1 cellular context compared by ENCODE assay signal in the genomic region with DNA sequence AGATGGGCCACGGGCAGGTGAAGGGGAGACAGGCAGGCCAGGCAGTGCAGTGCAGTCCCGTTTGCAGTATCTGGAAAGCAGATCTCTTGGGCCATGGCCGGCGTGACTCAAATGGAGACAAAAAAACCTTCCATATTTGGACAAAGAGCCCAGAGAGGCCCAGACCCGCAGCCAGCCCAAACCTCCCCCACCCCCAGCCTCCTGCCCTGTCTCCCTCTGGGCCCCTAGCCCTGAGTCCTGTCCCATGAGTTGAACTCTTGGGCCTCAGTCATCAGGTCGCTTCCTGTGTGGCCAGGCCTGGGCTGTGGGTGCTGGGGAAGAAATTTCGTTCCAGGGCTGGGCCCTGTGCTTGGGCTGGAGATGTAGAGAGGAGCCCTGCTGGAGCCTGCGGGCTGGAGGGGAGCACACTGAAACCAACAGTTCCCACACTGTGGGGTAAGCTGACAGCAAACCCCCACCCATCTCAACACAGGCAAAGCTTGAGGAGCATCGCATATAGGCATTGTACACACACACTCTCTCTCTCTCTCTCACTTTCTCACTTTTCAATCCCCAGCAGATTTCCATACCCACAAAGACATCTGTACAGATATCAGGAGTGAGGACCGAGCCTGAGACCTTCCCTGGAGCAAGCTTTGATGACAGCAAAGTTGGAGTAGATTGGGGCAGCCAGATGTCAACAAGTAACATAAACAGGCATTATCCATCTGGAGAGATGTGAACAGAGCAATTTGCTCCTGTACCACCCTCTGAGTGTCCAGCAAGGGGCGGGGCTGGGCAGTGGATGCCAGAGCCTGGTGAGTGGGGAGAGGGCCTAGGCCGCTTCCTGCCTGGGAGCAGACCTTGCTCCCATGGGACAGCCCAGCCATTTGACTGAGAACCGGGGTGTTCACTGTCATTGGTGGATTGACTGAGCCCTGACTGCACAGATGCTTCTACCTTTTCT.
TF ChIP-seq lines count a peak whose summit lies in the region.

No MANE protein-coding gene starts in this region.

TF ChIP-seq in GM12878, 131 proteins besides CTCF, POLR2A, EP300 and RAD21 (continues in another document):
- TF ChIP-seq NR2C1 (IDR thresholded peaks at IDR 0.05) (no peak), NFYA (IDR thresholded peaks at IDR 0.05; ENCODE audit: borderline replicate concordance, low read depth, low read length) (no peak), CREM (IDR thresholded peaks at IDR 0.05; ENCODE audit: low read depth) (peak; percentile 77), BHLHE40 (IDR thresholded peaks at IDR 0.05; ENCODE audit: borderline replicate concordance in 1 of 2, low read depth in 2 of 2, low read length in 1 of 2) (peak in 1 of 2 experiments; percentile 46; a peak in 2 of 4 replicates), HDAC6 (IDR thresholded peaks at IDR 0.05; ENCODE audit: unreplicated experiment) (no peak), TCF3 (IDR thresholded peaks at IDR 0.05; ENCODE audit: borderline replicate concordance, insufficient read depth, low read depth, low read length) (0 out of 2 replicates have a peak, but pooled peaks have one; percentile 46), DPF2 (IDR thresholded peaks at IDR 0.05) (peak; percentile 61; the same call in 1 of the 2 replicates), KDM1A (IDR thresholded peaks at IDR 0.05; ENCODE audit: borderline replicate concordance) (no peak), IRF4 (IDR thresholded peaks at IDR 0.05; ENCODE audit: low read depth, low read length) (peak; percentile 20), CBFB (IDR thresholded peaks at IDR 0.05; ENCODE audit: low read depth) (peak; percentile 65; the same call in 1 of the 2 replicates), BCL11A (IDR thresholded peaks at IDR 0.05; ENCODE audit: low read depth, low read length) (peak; percentile 31; the same call in 1 of the 2 replicates), KLF5 (IDR thresholded peaks at IDR 0.05; ENCODE audit: partially characterized antibody) (no peak), YY1 (IDR thresholded peaks at IDR 0.05; ENCODE audit: low read depth, low read length) (peak; percentile 84), ZNF384 (IDR thresholded peaks at IDR 0.05; ENCODE audit: borderline replicate concordance, low read depth, low read length) (no peak), PML (IDR thresholded peaks at IDR 0.05; ENCODE audit: low read length) (0 out of 2 replicates have a peak, but pooled peaks have one; percentile 57), NR2F1 (conservative IDR thresholded peaks at IDR 0.05) (peak; percentile 58), IKZF1 (conservative IDR thresholded peaks at IDR 0.05) (peak; percentile 82), TAF1 (IDR thresholded peaks at IDR 0.05; ENCODE audit: borderline replicate concordance, low read depth, low read length) (peak; percentile 52; the same call in 1 of the 2 replicates), MTA3 (IDR thresholded peaks at IDR 0.05; ENCODE audit: borderline replicate concordance, low read length) (0 out of 2 replicates have a peak, but pooled peaks have one; percentile 21), KAT2A (conservative IDR thresholded peaks at IDR 0.05; ENCODE audit: control insufficient read depth, low read depth, low read length) (no peak), ETV6 (conservative IDR thresholded peaks at IDR 0.05 in 1 of 2, IDR thresholded peaks at IDR 0.05 in 1 of 2; ENCODE audit: borderline replicate concordance in 1 of 2, low read depth in 1 of 2) (peak in 1 of 2 experiments; percentile 37; a peak in 1 of 4 replicates), JUND (IDR thresholded peaks at IDR 0.05; ENCODE audit: low read depth, low read length) (peak; percentile 75), MEF2A (IDR thresholded peaks at IDR 0.05; ENCODE audit: insufficient read depth, low read depth, low read length) (0 out of 2 replicates have a peak, but pooled peaks have one; percentile 18), SMARCA5 (IDR thresholded peaks at IDR 0.05) (peak; percentile 30; the same call in 1 of the 2 replicates), SP1 (IDR thresholded peaks at IDR 0.05; ENCODE audit: low read depth, low read length) (peak; percentile 82), TCF7 (IDR thresholded peaks at IDR 0.05; ENCODE audit: borderline replicate concordance) (no peak), RCOR1 (conservative IDR thresholded peaks at IDR 0.05; ENCODE audit: low read depth, low read length) (0 out of 2 replicates have a peak, but pooled peaks have one; percentile 45), RUNX3 (IDR thresholded peaks at IDR 0.05; ENCODE audit: low read length) (peak; percentile 71), CHD2 (IDR thresholded peaks at IDR 0.05; ENCODE audit: borderline replicate concordance, low read depth, low read length) (0 out of 2 replicates have a peak, but pooled peaks have one; percentile 30), STAT1 (conservative IDR thresholded peaks at IDR 0.05) (no peak), NR2C2 (IDR thresholded peaks at IDR 0.05; ENCODE audit: borderline replicate concordance, control insufficient read depth, insufficient read length, low read depth) (no peak), JUNB (IDR thresholded peaks at IDR 0.05) (peak; percentile 88), EED (IDR thresholded peaks at IDR 0.05; ENCODE audit: low read depth) (peak; percentile 76), SMC3 (IDR thresholded peaks at IDR 0.05; ENCODE audit: borderline replicate concordance, low read length) (peak; percentile 11; the same call in 1 of the 2 replicates), EGR1 (IDR thresholded peaks at IDR 0.05; ENCODE audit: borderline replicate concordance in 1 of 2, low read depth in 2 of 2, low read length in 2 of 2) (0 out of 3 replicates have a peak, but pooled peaks of 1 of the 2 experiments have one; percentile 40), POU2F2 (IDR thresholded peaks at IDR 0.05; ENCODE audit: borderline replicate concordance, low read depth, low read length) (peak; percentile 52; the same call in 2 of the 3 replicates), TCF12 (IDR thresholded peaks at IDR 0.05; ENCODE audit: low read depth, low read length) (peak; percentile 43), NBN (IDR thresholded peaks at IDR 0.05) (0 out of 2 replicates have a peak, but pooled peaks have one; percentile 35), RFX5 (IDR thresholded peaks at IDR 0.05; ENCODE audit: low read depth, low read length) (no peak), IKZF2 (IDR thresholded peaks at IDR 0.05) (peak; percentile 64 to 66; a peak in 3 of 4 replicates)
- TF ChIP-seq, protein P1, sequence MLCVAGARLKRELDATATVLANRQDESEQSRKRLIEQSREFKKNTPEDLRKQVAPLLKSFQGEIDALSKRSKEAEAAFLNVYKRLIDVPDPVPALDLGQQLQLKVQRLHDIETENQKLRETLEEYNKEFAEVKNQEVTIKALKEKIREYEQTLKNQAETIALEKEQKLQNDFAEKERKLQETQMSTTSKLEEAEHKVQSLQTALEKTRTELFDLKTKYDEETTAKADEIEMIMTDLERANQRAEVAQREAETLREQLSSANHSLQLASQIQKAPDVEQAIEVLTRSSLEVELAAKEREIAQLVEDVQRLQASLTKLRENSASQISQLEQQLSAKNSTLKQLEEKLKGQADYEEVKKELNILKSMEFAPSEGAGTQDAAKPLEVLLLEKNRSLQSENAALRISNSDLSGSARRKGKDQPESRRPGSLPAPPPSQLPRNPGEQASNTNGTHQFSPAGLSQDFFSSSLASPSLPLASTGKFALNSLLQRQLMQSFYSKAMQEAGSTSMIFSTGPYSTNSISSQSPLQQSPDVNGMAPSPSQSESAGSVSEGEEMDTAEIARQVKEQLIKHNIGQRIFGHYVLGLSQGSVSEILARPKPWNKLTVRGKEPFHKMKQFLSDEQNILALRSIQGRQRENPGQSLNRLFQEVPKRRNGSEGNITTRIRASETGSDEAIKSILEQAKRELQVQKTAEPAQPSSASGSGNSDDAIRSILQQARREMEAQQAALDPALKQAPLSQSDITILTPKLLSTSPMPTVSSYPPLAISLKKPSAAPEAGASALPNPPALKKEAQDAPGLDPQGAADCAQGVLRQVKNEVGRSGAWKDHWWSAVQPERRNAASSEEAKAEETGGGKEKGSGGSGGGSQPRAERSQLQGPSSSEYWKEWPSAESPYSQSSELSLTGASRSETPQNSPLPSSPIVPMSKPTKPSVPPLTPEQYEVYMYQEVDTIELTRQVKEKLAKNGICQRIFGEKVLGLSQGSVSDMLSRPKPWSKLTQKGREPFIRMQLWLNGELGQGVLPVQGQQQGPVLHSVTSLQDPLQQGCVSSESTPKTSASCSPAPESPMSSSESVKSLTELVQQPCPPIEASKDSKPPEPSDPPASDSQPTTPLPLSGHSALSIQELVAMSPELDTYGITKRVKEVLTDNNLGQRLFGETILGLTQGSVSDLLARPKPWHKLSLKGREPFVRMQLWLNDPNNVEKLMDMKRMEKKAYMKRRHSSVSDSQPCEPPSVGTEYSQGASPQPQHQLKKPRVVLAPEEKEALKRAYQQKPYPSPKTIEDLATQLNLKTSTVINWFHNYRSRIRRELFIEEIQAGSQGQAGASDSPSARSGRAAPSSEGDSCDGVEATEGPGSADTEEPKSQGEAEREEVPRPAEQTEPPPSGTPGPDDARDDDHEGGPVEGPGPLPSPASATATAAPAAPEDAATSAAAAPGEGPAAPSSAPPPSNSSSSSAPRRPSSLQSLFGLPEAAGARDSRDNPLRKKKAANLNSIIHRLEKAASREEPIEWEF (IDR thresholded peaks at IDR 0.05; ENCODE audit: insufficient replicate concordance, low read depth, low read length) = peak; percentile 22
- TF ChIP-seq, protein P2, sequence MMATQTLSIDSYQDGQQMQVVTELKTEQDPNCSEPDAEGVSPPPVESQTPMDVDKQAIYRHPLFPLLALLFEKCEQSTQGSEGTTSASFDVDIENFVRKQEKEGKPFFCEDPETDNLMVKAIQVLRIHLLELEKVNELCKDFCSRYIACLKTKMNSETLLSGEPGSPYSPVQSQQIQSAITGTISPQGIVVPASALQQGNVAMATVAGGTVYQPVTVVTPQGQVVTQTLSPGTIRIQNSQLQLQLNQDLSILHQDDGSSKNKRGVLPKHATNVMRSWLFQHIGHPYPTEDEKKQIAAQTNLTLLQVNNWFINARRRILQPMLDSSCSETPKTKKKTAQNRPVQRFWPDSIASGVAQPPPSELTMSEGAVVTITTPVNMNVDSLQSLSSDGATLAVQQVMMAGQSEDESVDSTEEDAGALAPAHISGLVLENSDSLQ (IDR thresholded peaks at IDR 0.05) = no peak
- TF ChIP-seq, protein P3, sequence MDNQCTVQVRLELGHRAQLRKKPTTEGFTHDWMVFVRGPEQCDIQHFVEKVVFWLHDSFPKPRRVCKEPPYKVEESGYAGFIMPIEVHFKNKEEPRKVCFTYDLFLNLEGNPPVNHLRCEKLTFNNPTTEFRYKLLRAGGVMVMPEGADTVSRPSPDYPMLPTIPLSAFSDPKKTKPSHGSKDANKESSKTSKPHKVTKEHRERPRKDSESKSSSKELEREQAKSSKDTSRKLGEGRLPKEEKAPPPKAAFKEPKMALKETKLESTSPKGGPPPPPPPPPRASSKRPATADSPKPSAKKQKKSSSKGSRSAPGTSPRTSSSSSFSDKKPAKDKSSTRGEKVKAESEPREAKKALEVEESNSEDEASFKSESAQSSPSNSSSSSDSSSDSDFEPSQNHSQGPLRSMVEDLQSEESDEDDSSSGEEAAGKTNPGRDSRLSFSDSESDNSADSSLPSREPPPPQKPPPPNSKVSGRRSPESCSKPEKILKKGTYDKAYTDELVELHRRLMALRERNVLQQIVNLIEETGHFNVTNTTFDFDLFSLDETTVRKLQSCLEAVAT (IDR thresholded peaks at IDR 0.05) = peak; percentile 57; the same call in 1 of the 2 replicates
- TF ChIP-seq, protein P4, sequence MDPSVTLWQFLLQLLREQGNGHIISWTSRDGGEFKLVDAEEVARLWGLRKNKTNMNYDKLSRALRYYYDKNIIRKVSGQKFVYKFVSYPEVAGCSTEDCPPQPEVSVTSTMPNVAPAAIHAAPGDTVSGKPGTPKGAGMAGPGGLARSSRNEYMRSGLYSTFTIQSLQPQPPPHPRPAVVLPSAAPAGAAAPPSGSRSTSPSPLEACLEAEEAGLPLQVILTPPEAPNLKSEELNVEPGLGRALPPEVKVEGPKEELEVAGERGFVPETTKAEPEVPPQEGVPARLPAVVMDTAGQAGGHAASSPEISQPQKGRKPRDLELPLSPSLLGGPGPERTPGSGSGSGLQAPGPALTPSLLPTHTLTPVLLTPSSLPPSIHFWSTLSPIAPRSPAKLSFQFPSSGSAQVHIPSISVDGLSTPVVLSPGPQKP (IDR thresholded peaks at IDR 0.05; ENCODE audit: low read depth, low read length) = no peak
- TF ChIP-seq, protein P5, sequence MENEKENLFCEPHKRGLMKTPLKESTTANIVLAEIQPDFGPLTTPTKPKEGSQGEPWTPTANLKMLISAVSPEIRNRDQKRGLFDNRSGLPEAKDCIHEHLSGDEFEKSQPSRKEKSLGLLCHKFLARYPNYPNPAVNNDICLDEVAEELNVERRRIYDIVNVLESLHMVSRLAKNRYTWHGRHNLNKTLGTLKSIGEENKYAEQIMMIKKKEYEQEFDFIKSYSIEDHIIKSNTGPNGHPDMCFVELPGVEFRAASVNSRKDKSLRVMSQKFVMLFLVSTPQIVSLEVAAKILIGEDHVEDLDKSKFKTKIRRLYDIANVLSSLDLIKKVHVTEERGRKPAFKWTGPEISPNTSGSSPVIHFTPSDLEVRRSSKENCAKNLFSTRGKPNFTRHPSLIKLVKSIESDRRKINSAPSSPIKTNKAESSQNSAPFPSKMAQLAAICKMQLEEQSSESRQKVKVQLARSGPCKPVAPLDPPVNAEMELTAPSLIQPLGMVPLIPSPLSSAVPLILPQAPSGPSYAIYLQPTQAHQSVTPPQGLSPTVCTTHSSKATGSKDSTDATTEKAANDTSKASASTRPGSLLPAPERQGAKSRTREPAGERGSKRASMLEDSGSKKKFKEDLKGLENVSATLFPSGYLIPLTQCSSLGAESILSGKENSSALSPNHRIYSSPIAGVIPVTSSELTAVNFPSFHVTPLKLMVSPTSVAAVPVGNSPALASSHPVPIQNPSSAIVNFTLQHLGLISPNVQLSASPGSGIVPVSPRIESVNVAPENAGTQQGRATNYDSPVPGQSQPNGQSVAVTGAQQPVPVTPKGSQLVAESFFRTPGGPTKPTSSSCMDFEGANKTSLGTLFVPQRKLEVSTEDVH (IDR thresholded peaks at IDR 0.05; ENCODE audit: low read depth, partially characterized antibody) = no peak
- TF ChIP-seq, protein P6, sequence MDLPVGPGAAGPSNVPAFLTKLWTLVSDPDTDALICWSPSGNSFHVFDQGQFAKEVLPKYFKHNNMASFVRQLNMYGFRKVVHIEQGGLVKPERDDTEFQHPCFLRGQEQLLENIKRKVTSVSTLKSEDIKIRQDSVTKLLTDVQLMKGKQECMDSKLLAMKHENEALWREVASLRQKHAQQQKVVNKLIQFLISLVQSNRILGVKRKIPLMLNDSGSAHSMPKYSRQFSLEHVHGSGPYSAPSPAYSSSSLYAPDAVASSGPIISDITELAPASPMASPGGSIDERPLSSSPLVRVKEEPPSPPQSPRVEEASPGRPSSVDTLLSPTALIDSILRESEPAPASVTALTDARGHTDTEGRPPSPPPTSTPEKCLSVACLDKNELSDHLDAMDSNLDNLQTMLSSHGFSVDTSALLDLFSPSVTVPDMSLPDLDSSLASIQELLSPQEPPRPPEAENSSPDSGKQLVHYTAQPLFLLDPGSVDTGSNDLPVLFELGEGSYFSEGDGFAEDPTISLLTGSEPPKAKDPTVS (IDR thresholded peaks at IDR 0.05; ENCODE audit: low read depth, low read length) = peak; percentile 24; the same call in 1 of the 2 replicates
